ENCODE assay signal across 1 cellular context in genomic region chr5:138963763-138964371, GRCh38.
TF ChIP-seq lines count a peak whose summit lies in the region.

No MANE protein-coding gene starts in this region.

TF ChIP-seq in HepG2, 621 proteins besides CTCF, POLR2A, EP300 and RAD21 (continued from another document and continues in another):
- TF ChIP-seq AKNA (CRISPR knock-in tag; IDR thresholded peaks at IDR 0.05; ENCODE audit: borderline replicate concordance) = no peak
- no peak for TF ChIP-seq PHB2 (IDR thresholded peaks at IDR 0.05; ENCODE audit: partially characterized antibody)
- TF ChIP-seq SCMH1 (CRISPR knock-in tag; IDR thresholded peaks at IDR 0.05; ENCODE audit: borderline replicate concordance) = no peak
- TF ChIP-seq ZBTB43 (CRISPR knock-in tag; conservative IDR thresholded peaks at IDR 0.05) = no peak
- no peak; the same call in 1 of the 2 replicates for TF ChIP-seq NCOR1 (IDR thresholded peaks at IDR 0.05; ENCODE audit: borderline replicate concordance, low read length)
- TF ChIP-seq ZNF576 (CRISPR knock-in tag; IDR thresholded peaks at IDR 0.05) = no peak
- 0 out of 2 replicates have a peak, but pooled peaks have one; percentile 24 for TF ChIP-seq ZNF574 (CRISPR knock-in tag; IDR thresholded peaks at IDR 0.05)
- TF ChIP-seq TFDP1 (CRISPR knock-in tag; IDR thresholded peaks at IDR 0.05; ENCODE audit: borderline replicate concordance) = no peak
- TF ChIP-seq ZNF282 (IDR thresholded peaks at IDR 0.05; ENCODE audit: partially characterized antibody) = no peak
- no peak for TF ChIP-seq ADNP (CRISPR knock-in tag; IDR thresholded peaks at IDR 0.05)
- no peak for TF ChIP-seq ZNF337 (CRISPR knock-in tag; IDR thresholded peaks at IDR 0.05; ENCODE audit: borderline replicate concordance, low read depth)
- TF ChIP-seq ZNF83 (CRISPR knock-in tag; IDR thresholded peaks at IDR 0.05; ENCODE audit: borderline replicate concordance) = no peak
- no peak for TF ChIP-seq SPEN (CRISPR knock-in tag; IDR thresholded peaks at IDR 0.05; ENCODE audit: low read depth)
- TF ChIP-seq ZNF432 (CRISPR knock-in tag; IDR thresholded peaks at IDR 0.05; ENCODE audit: borderline replicate concordance) = no peak
- no peak for TF ChIP-seq ZNF549 (CRISPR knock-in tag; IDR thresholded peaks at IDR 0.05)
- peak; percentile 46; the same call in 1 of the 2 replicates for TF ChIP-seq ZBTB25 (CRISPR knock-in tag; IDR thresholded peaks at IDR 0.05)
- no peak for TF ChIP-seq RELA (CRISPR knock-in tag; IDR thresholded peaks at IDR 0.05)
- TF ChIP-seq AHR (CRISPR knock-in tag; IDR thresholded peaks at IDR 0.05) = no peak
- TF ChIP-seq NBN (conservative IDR thresholded peaks at IDR 0.05) = no peak
- 0 out of 2 replicates have a peak, but pooled peaks have one; percentile 39 for TF ChIP-seq HDAC1 (CRISPR knock-in tag; IDR thresholded peaks at IDR 0.05)
- TF ChIP-seq TGIF2 (CRISPR knock-in tag; IDR thresholded peaks at IDR 0.05) = no peak
- TF ChIP-seq SNAPC2 (CRISPR knock-in tag; IDR thresholded peaks at IDR 0.05) = no peak
- no peak for TF ChIP-seq ZNF724P (CRISPR knock-in tag; IDR thresholded peaks at IDR 0.05; ENCODE audit: borderline replicate concordance)
- no peak for TF ChIP-seq ZBTB40 (IDR thresholded peaks at IDR 0.05)
- TF ChIP-seq ZBTB40 (CRISPR knock-in tag; IDR thresholded peaks at IDR 0.05) = no peak
- peak; percentile 40; the same call in 1 of the 2 replicates for TF ChIP-seq RARA (CRISPR knock-in tag; IDR thresholded peaks at IDR 0.05)
- peak in 1 of 2 experiments; percentile 49; a peak in 2 of 4 replicates for TF ChIP-seq NR2F1 (CRISPR knock-in tag; IDR thresholded peaks at IDR 0.05)
- no peak for TF ChIP-seq HDAC6 (IDR thresholded peaks at IDR 0.05; ENCODE audit: low read depth, low read length)
- TF ChIP-seq ZNF354B (CRISPR knock-in tag; IDR thresholded peaks at IDR 0.05) = no peak
- TF ChIP-seq HOXD1 (CRISPR knock-in tag; IDR thresholded peaks at IDR 0.05) = peak; percentile 97
- TF ChIP-seq NFYB (CRISPR knock-in tag; IDR thresholded peaks at IDR 0.05) = no peak
- TF ChIP-seq BCL6 (CRISPR knock-in tag; IDR thresholded peaks at IDR 0.05) = 0 out of 2 replicates have a peak, but pooled peaks have one; percentile 18
- peak; percentile 34; the same call in 1 of the 2 replicates for TF ChIP-seq PAXIP1 (CRISPR knock-in tag; conservative IDR thresholded peaks at IDR 0.05)
- no peak for TF ChIP-seq DMAP1 (CRISPR knock-in tag; IDR thresholded peaks at IDR 0.05)
